ENCODE assay signal across 8 cellular contexts in the genomic region with DNA sequence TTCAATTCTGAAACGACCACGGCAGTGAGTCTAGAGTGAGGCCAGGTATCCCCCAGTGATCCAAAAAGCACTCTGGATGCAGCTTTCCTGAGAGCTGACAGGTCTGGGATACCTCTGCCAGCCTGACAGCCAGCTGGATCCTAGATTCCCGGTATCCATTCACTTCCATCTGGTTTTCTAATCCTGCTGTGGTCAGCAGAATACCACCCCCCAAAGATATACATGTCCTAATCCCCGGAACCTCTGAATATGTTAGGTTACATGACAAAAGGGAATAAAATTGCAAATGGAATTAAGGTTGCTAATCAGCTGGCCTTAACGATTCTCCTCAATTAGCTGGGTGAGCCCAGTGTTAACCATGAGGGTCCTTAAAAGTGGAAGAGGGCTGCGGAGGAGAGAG. TPM values are rescaled to one million over a fixed set of nuclear protein-coding genes. Genes with fewer than 3 reads are reported as not detected.
A peak's percentile ranks its signal among the peaks of the same experiment; 100 is the strongest.
DNase-seq lines count a peak whose midpoint lies in the region; ATAC-seq and TF ChIP-seq lines count a peak whose summit lies in the region.

No MANE protein-coding gene starts in this region.

- H3K27ac Mint-ChIP-seq in CD4-positive, CD25-positive, alpha-beta regulatory T cell = peak overlapping the region in 2 of 3 donors; percentile 97
- peak overlapping the region; percentile 99 for H3K27ac Mint-ChIP-seq in neural crest cell (ENCODE audit: unreplicated experiment)

- peaks cover 6% of the 10 kb centered on the region for H3K36me3 Mint-ChIP-seq in CD4-positive, CD25-positive, alpha-beta regulatory T cell
- peaks cover 4% of the 10 kb centered on the region for H3K36me3 Mint-ChIP-seq in neural crest cell (ENCODE audit: low read depth)

- H3K27me3 Mint-ChIP-seq in CD4-positive, CD25-positive, alpha-beta regulatory T cell = no peaks in the 10 kb centered on the region
- H3K27me3 Mint-ChIP-seq in neural crest cell (ENCODE audit: low read depth) = no peaks in the 10 kb centered on the region

- H3K4me3 Mint-ChIP-seq in CD4-positive, CD25-positive, alpha-beta regulatory T cell = peak overlapping the region; percentile 98 to 99 (median 98)
- H3K4me3 Mint-ChIP-seq in neural crest cell = peak overlapping the region; percentile 94

- 73% methylated on average over 6 of the region's 6 CpGs for WGBS in ectodermal cell, 2 experiments

- no peak for DNase-seq in CD4-positive, CD25-positive, alpha-beta regulatory T cell
- DNase-seq in NB4 (ENCODE audit: low read depth) (no peak), neural crest cell (ENCODE audit: low read depth, low spot score) (no peak), A172 (ENCODE audit: low spot score) (no peak), NCI-H1092 (lab: John Stamatoyannopoulos, UW) (no peak), HuH-7 (ENCODE audit: low spot score) (no peak)

- no peaks in the 10 kb centered on the region for H3K9me3 Mint-ChIP-seq in CD4-positive, CD25-positive, alpha-beta regulatory T cell
- H3K9me3 Mint-ChIP-seq in neural crest cell = no peaks in the 10 kb centered on the region

- TF ChIP-seq CTCF in NB4 (IDR thresholded peaks at IDR 0.05; ENCODE audit: low read depth, low read length) (no peak), neural crest cell (conservative IDR thresholded peaks at IDR 0.05) (no peak)

- peak overlapping the region; percentile 98 for H3K4me3 ChIP-seq in CD4-positive, CD25-positive, alpha-beta regulatory T cell (ENCODE audit: low read depth, low read length)
- H3K4me3 ChIP-seq in NB4 (ENCODE audit: low read depth, low read length) (peak overlapping the region; percentile 86), ectodermal cell (ENCODE audit: insufficient read depth, low read depth, low read length) (peak overlapping the region; percentile 97)

- H3K4me1 ChIP-seq in CD4-positive, CD25-positive, alpha-beta regulatory T cell (ENCODE audit: control insufficient read depth, insufficient read depth, low read length, poor library complexity, severe bottlenecking) = peaks cover 23% of the 10 kb centered on the region
- H3K4me1 ChIP-seq in ectodermal cell (ENCODE audit: control insufficient read depth, insufficient read depth, low read length) = peaks cover 8% of the 10 kb centered on the region

- peaks cover 2% of the 10 kb centered on the region for H3K36me3 ChIP-seq in CD4-positive, CD25-positive, alpha-beta regulatory T cell (ENCODE audit: control insufficient read depth, insufficient read depth, low read length)
- H3K36me3 ChIP-seq in ectodermal cell (ENCODE audit: control insufficient read depth, insufficient read depth, low read length) = no peaks in the 10 kb centered on the region

- no peak for ATAC-seq in CD4-positive, CD25-positive, alpha-beta regulatory T cell (ENCODE audit: low read depth in 2 of 2)
- ATAC-seq in GM21390 (IDR thresholded peaks at IDR 0.05; ENCODE audit: unreplicated experiment) = no peak

- H3K27me3 ChIP-seq in CD4-positive, CD25-positive, alpha-beta regulatory T cell (ENCODE audit: control insufficient read depth, insufficient read depth, low read length) = no peaks in the 10 kb centered on the region
- H3K27me3 ChIP-seq in ectodermal cell (ENCODE audit: control insufficient read depth, insufficient read depth, low read length, poor library complexity, severe bottlenecking) = no peaks in the 10 kb centered on the region

- H3K9me3 ChIP-seq in CD4-positive, CD25-positive, alpha-beta regulatory T cell (ENCODE audit: control insufficient read depth in 2 of 2, low read length in 2 of 2) = no peaks in the 10 kb centered on the region
- H3K9me3 ChIP-seq in ectodermal cell (ENCODE audit: control insufficient read depth, low read length) = no peaks in the 10 kb centered on the region

- no peak for TF ChIP-seq POLR2A in NB4 (IDR thresholded peaks at IDR 0.05; ENCODE audit: extremely low read depth, insufficient read length)

- no peak overlapping the region for H3K27ac ChIP-seq in CD4-positive, CD25-positive, alpha-beta regulatory T cell (ENCODE audit: insufficient read depth, low read length, poor library complexity, severe bottlenecking)
- H3K27ac ChIP-seq in ectodermal cell (ENCODE audit: insufficient read depth, low read depth, low read length, poor library complexity, severe bottlenecking) = no peak overlapping the region

- peaks cover 17 to 56% (median 30%) of the 10 kb centered on the region in 4 donors for H3K4me1 Mint-ChIP-seq in CD4-positive, CD25-positive, alpha-beta regulatory T cell
- peaks cover 46% of the 10 kb centered on the region for H3K4me1 Mint-ChIP-seq in neural crest cell

RNA-seq across cellular contexts. Expression of gene ZNF79, which starts 1.4 kb away (rescaled TPM):
- 9.0 TPM for total RNA-seq in CD4-positive, CD25-positive, alpha-beta regulatory T cell
- 1 to 10 TPM; 3.4 to 7.8 (median 6.7) TPM for polyA plus RNA-seq in CD4-positive, CD25-positive, alpha-beta regulatory T cell
- polyA plus RNA-seq in ectodermal cell (2013, experiment 1 of 4) = 6.5 TPM
- 8.0 TPM for polyA plus RNA-seq in ectodermal cell (2013, experiment 2 of 4)
- 7.2 TPM for polyA plus RNA-seq in ectodermal cell (2013, experiment 3 of 4)
- polyA plus RNA-seq in ectodermal cell (2013, experiment 4 of 4) = 8.2 TPM
- total RNA-seq in neural crest cell = 13.2 TPM in 2 replicates
- 11.5 and 13.3 TPM in 2 replicates for total RNA-seq in A172 (2014; rRNA removed; shearing (Covaris generic))

RNA-seq across cellular contexts. Expression of gene SLC2A8, which starts 25.8 kb away (rescaled TPM):
- 15.6 TPM for total RNA-seq in CD4-positive, CD25-positive, alpha-beta regulatory T cell
- polyA plus RNA-seq in CD4-positive, CD25-positive, alpha-beta regulatory T cell = 10 to 100 TPM in 2 of 4 donors, 1 to 10 TPM in 2; 5.5 to 14.7 (median 8.0) TPM
- polyA plus RNA-seq in ectodermal cell (2013, experiment 1 of 4) = 15.7 TPM
- 16.0 TPM for polyA plus RNA-seq in ectodermal cell (2013, experiment 2 of 4)
- 18.6 TPM for polyA plus RNA-seq in ectodermal cell (2013, experiment 3 of 4)
- polyA plus RNA-seq in ectodermal cell (2013, experiment 4 of 4) = 19.7 TPM
- 31.0 and 37.2 TPM in 2 replicates for total RNA-seq in neural crest cell
- 13.8 and 24.1 TPM in 2 replicates for total RNA-seq in A172 (2014; rRNA removed; shearing (Covaris generic))

RNA-seq across cellular contexts. Expression of gene RPL12, which starts 28.4 kb away (rescaled TPM):
- 1,070 TPM for total RNA-seq in CD4-positive, CD25-positive, alpha-beta regulatory T cell
- polyA plus RNA-seq in CD4-positive, CD25-positive, alpha-beta regulatory T cell = 1,000 to 10,000 TPM; 1,415 to 2,269 (median 1,793) TPM
- polyA plus RNA-seq in ectodermal cell (2013, experiment 1 of 4) = 1,891 TPM
- 1,816 TPM for polyA plus RNA-seq in ectodermal cell (2013, experiment 2 of 4)
- polyA plus RNA-seq in ectodermal cell (2013, experiment 3 of 4) = 1,690 TPM
- 1,848 TPM for polyA plus RNA-seq in ectodermal cell (2013, experiment 4 of 4)
- total RNA-seq in neural crest cell = 1,131 and 1,237 TPM in 2 replicates
- 1,716 and 1,722 TPM in 2 replicates for total RNA-seq in A172 (2014; rRNA removed; shearing (Covaris generic))

RNA-seq across cellular contexts. Expression of gene LRSAM1, which starts 28.5 kb away (rescaled TPM):
- 24.0 TPM for total RNA-seq in CD4-positive, CD25-positive, alpha-beta regulatory T cell
- polyA plus RNA-seq in CD4-positive, CD25-positive, alpha-beta regulatory T cell = 1 to 10 TPM; 3.9 to 7.2 (median 5.2) TPM
- polyA plus RNA-seq in ectodermal cell (2013, experiment 1 of 4) = 20.9 TPM
- 18.1 TPM for polyA plus RNA-seq in ectodermal cell (2013, experiment 2 of 4)
- 18.3 TPM for polyA plus RNA-seq in ectodermal cell (2013, experiment 3 of 4)
- polyA plus RNA-seq in ectodermal cell (2013, experiment 4 of 4) = 17.4 TPM
- 17.3 and 21.5 TPM in 2 replicates for total RNA-seq in neural crest cell
- 8.5 and 9.6 TPM in 2 replicates for total RNA-seq in A172 (2014; rRNA removed; shearing (Covaris generic))
